8 cellular contexts compared by ENCODE assay signal in the genomic region with DNA sequence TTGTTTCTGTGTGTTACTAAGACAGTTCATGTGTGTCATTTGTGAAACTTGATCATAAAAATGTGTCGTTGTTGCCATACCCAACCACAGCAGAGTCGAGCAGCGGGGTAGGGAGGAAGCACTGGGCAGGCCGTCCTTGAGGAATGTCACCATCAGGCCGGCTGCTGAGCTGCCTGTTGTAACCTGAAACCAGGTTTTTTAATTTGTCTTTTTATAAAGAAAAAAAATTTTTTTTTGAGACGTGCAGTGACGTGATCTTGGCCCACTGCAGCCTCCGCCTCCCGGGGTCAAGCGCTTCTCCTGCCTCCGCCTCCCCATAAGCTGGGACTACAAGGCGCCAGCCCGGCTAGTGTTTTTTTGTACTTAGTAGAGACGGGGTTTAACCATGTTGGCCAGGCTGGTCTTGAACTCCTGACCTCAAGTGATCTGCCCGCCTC. TPM values are rescaled to one million over a fixed set of nuclear protein-coding genes. Genes with fewer than 3 reads are reported as not detected.
A peak's percentile ranks its signal among the peaks of the same experiment; 100 is the strongest.
DNase-seq lines count a peak whose midpoint lies in the region; ATAC-seq, FAIRE-seq and TF ChIP-seq lines count a peak whose summit lies in the region.

No MANE protein-coding gene starts in this region.

- FAIRE-seq in RCC 7860 (lab: Jason Lieb, UNC) = no peak

- intact Hi-C loops in lower lobe of right lung (cut with DNase I) = no loop called here

- H3K9me3 Mint-ChIP-seq in chondrocyte (ENCODE audit: low read depth) (no peaks in the 10 kb centered on the region), type B pancreatic cell (no peaks in the 10 kb centered on the region)

- peak overlapping the region; percentile 97 for H2AFZ ChIP-seq in DND-41 (ENCODE audit: low read depth, low read length)

- H3K4me3 ChIP-seq in DND-41 (ENCODE audit: low read depth in 1 of 2, low read length in 2 of 2) (peak overlapping the region; percentile 90 to 98), NB4 (ENCODE audit: low read depth, low read length) (peak overlapping the region; percentile 74), lower lobe of right lung (peak overlapping the region; percentile 99)

- H3K79me2 ChIP-seq in DND-41 (ENCODE audit: insufficient read depth, low read length) = peaks cover 56% of the 10 kb centered on the region

- no peak for TF ChIP-seq CTCF in DND-41 (IDR thresholded peaks at IDR 0.05; ENCODE audit: borderline replicate concordance, extremely low read depth, low read length, poor library complexity, severe bottlenecking)
- TF ChIP-seq CTCF in NB4 (IDR thresholded peaks at IDR 0.05; ENCODE audit: low read depth, low read length) = no peak
- no peak for TF ChIP-seq CTCF in chondrocyte (IDR thresholded peaks at IDR 0.05)
- TF ChIP-seq CTCF in lower lobe of right lung (IDR thresholded peaks at IDR 0.05) = no peak
- TF ChIP-seq CTCF in type B pancreatic cell (conservative IDR thresholded peaks at IDR 0.05) = no peak

- peaks cover 31% of the 10 kb centered on the region for H3K4me1 Mint-ChIP-seq in chondrocyte (ENCODE audit: low read depth)
- peaks cover 19% of the 10 kb centered on the region for H3K4me1 Mint-ChIP-seq in type B pancreatic cell (ENCODE audit: unreplicated experiment)

- H3K27me3 Mint-ChIP-seq in chondrocyte (ENCODE audit: low read depth) (no peaks in the 10 kb centered on the region), type B pancreatic cell (no peaks in the 10 kb centered on the region)

- H3K36me3 ChIP-seq in DND-41 (ENCODE audit: insufficient read depth, low read length) = peaks cover 32% of the 10 kb centered on the region
- peaks cover 14% of the 10 kb centered on the region for H3K36me3 ChIP-seq in lower lobe of right lung

- H3K4me1 ChIP-seq in DND-41 (ENCODE audit: insufficient read depth, low read length) = peaks cover 43% of the 10 kb centered on the region
- H3K4me1 ChIP-seq in lower lobe of right lung = peaks cover 35% of the 10 kb centered on the region

- H4K20me1 ChIP-seq in DND-41 (ENCODE audit: insufficient read depth, low read length) = peaks cover 38% of the 10 kb centered on the region

- DNase-seq in DND-41 (peak; percentile 35), NB4 (ENCODE audit: low read depth) (peak; percentile 47), chondrocyte (ENCODE audit: low spot score) (no peak), lower lobe of right lung (peak; percentile 57), type B pancreatic cell (ENCODE audit: extremely low spot score, unreplicated experiment) (no peak), NCI-H1436 (lab: John Stamatoyannopoulos, UW) (no peak), RCC 7860 (ENCODE audit: low spot score) (no peak)

- H3K36me3 Mint-ChIP-seq in chondrocyte (ENCODE audit: low read depth) (peaks cover 5% of the 10 kb centered on the region), type B pancreatic cell (peaks cover 8% of the 10 kb centered on the region)

- peak overlapping the region; percentile 99 for H3K27ac Mint-ChIP-seq in chondrocyte (ENCODE audit: unreplicated experiment)
- H3K27ac Mint-ChIP-seq in type B pancreatic cell = peak overlapping the region; percentile 98

- H3K27me3 ChIP-seq in DND-41 (ENCODE audit: insufficient read depth, low read length, poor library complexity) = no peaks in the 10 kb centered on the region
- H3K27me3 ChIP-seq in lower lobe of right lung (ENCODE audit: low read depth) = no peaks in the 10 kb centered on the region

- TF ChIP-seq POLR2A in NB4 (IDR thresholded peaks at IDR 0.05; ENCODE audit: extremely low read depth, insufficient read length) = no peak

- no peaks in the 10 kb centered on the region for H3K9me3 ChIP-seq in DND-41 (ENCODE audit: insufficient read depth, low read length, severe bottlenecking)
- no peaks in the 10 kb centered on the region for H3K9me3 ChIP-seq in lower lobe of right lung

- peak overlapping the region; percentile 84 for H3K4me2 ChIP-seq in DND-41 (ENCODE audit: insufficient read depth, low read length)

- H3K4me3 Mint-ChIP-seq in chondrocyte (ENCODE audit: unreplicated experiment) (peak overlapping the region; percentile 88), type B pancreatic cell (peak overlapping the region; percentile 99)

- H3K9ac ChIP-seq in DND-41 (ENCODE audit: low read depth, low read length) = peak overlapping the region; percentile 94

- ATAC-seq in DND-41 (ENCODE audit: insufficient read depth, low read depth) (peak; percentile 25), GM21526 (IDR thresholded peaks at IDR 0.05; ENCODE audit: low FRiP score, unreplicated experiment) (peak; percentile 8), lower lobe of right lung (peak; percentile 54 to 61)

- H3K27ac ChIP-seq in DND-41 (ENCODE audit: low read length) = peak overlapping the region; percentile 94
- H3K27ac ChIP-seq in lower lobe of right lung = peak overlapping the region; percentile 98

RNA-seq across cellular contexts. Expression of gene TXNL4A, which starts 0.6 kb away (rescaled TPM):
- 141 to 143 TPM (median 141 TPM) in 3 replicates for total RNA-seq in chondrocyte
- 78.7 TPM for total RNA-seq in lower lobe of right lung
- 103 and 126 TPM in 2 replicates for total RNA-seq in type B pancreatic cell (ENCODE audit: low replicate concordance)

RNA-seq across cellular contexts. Expression of gene HSBP1L1, which starts 24.5 kb away (rescaled TPM):
- 0.99 to 5.4 TPM (median 5.1 TPM) in 3 replicates for total RNA-seq in chondrocyte
- 46.6 TPM for total RNA-seq in lower lobe of right lung
- total RNA-seq in type B pancreatic cell (ENCODE audit: low replicate concordance) = 9.9 and 25.0 TPM in 2 replicates

RNA-seq across cellular contexts. Expression of gene SLC66A2, which starts 37.5 kb away (rescaled TPM):
- total RNA-seq in chondrocyte (27.6 to 32.1 TPM (median 29.1 TPM) in 3 replicates), lower lobe of right lung (54.2 TPM), type B pancreatic cell (ENCODE audit: low replicate concordance) (39.3 and 39.7 TPM in 2 replicates)

RNA-seq across cellular contexts. Expression of gene RBFA, which starts 45.3 kb away (rescaled TPM):
- total RNA-seq in chondrocyte (25.5 to 26.8 TPM (median 25.9 TPM) in 3 replicates), lower lobe of right lung (14.8 TPM), type B pancreatic cell (ENCODE audit: low replicate concordance) (17.7 and 37.8 TPM in 2 replicates)

Comparison
In these comparisons a context has a peak if more than half of its experiments do, and no peak if none do; other contexts are left out.
1. DNase-seq: peak in DND-41 (single experiment), NB4 (single experiment) and lower lobe of right lung (single experiment); none in chondrocyte (single experiment), type B pancreatic cell (single experiment), NCI-H1436 (single experiment) and RCC 7860 (single experiment).
2. Peak in every context shown above with its lines, with median percentiles within 50 percentile points of each other: ATAC-seq and H3K4me3 ChIP-seq.